In the genomic region with DNA sequence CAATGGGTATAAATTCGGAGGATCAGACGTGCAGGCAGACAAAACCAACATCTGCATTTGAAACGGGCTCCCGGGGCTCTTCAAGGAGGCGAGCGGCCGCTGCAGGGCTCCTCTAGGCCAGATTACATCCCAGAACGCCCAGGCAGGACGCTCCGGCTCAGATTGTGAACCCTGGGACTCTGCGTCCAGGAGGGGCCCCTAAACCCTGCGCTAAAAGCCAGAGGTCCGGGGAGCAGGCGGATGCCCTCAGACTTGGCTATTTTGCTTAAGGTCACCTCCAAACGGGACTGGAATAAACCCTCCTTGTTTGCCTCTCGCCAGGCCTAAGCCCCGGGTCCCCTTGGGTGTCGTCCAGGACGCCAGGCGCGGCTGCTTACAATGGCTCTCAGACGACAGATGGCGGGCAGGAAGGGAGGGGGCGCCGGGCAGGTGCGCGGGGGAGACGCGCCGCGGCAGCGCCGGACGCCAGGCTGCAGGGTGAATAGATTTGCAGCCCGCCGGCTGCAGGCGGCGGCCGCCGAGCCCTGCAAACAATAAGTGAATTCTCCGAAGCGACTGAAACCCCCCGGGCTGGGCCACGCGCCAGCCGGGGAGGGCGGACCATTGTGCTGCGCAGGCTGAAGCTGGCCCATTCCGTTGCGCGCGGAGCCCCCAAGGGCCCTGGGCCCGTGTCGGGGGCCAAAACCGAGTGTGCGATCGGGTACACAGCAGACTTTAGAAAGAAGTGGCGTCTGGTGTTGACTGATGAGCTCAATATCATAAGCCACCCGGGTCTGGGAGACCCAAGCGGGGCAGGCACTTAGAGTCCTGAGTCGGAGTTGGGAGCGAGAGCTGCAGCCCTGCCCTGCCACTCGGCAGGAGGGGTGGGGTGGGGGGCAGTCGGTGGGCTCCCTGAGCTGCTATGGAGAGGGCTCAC, we compare ENCODE assay signal across 9 cellular contexts. TPM values are rescaled to one million over a fixed set of nuclear protein-coding genes. Genes with fewer than 3 reads are reported as not detected.
DNase-seq lines count a peak whose midpoint lies in the region; ATAC-seq and TF ChIP-seq lines count a peak whose summit lies in the region.
"Had no signal": no experiment of that assay in that cellular context is flagged by ENCODE, and none has a peak within 500 bp of the region (broad histone marks: within the 10 kb centered on the region; RNA-seq: fewer than 3 reads in every experiment).

No MANE protein-coding gene starts in this region.

- H3K4me1 Mint-ChIP-seq in naive thymus-derived CD8-positive, alpha-beta T cell = peaks cover 0 to 10% (median 6%) of the 10 kb centered on the region in 4 donors

- H3K27me3 Mint-ChIP-seq in naive thymus-derived CD8-positive, alpha-beta T cell = peaks cover 26 to 90% (median 60%) of the 10 kb centered on the region in 5 donors

- H3K36me3 ChIP-seq in HUES64 (ENCODE audit: insufficient read depth, low read length) (no peaks in the 10 kb centered on the region), heart right ventricle (no peaks in the 10 kb centered on the region)

- peaks cover 0 to 25% (median 4%) of the 10 kb centered on the region in 3 donors for H3K36me3 Mint-ChIP-seq in naive thymus-derived CD8-positive, alpha-beta T cell

- peak overlapping the region in 5 of 10 donors; percentile 31 to 46 (median 39) for H3K4me3 Mint-ChIP-seq in naive thymus-derived CD8-positive, alpha-beta T cell
- H3K4me3 Mint-ChIP-seq: dendritic cell treated with granulocyte-macrophage colony-stimulating factor and Interleukin-4, amounts not matched to agents 40 ng/mL and 50 ng/mL, for 4 days had no signal

- no peak for TF ChIP-seq CTCF in heart right ventricle (IDR thresholded peaks at IDR 0.05)

- ATAC-seq in heart right ventricle = peak; percentile 70 to 83 (median 82)
- ATAC-seq in naive thymus-derived CD8-positive, alpha-beta T cell = no peak
- no peak for ATAC-seq in activated CD4-positive, CD25-positive, alpha-beta regulatory T cell treated with anti-CD3 and anti-CD28 coated beads, Interleukin-2, amount 50 U/mL, for 24 hours

- 1% methylated on average over 64 of the region's 64 CpGs for WGBS in HUES64
- 3 to 6% methylated on average over 64 of the region's 64 CpGs for WGBS in heart right ventricle, 2 donors

- no peak overlapping the region for H3K27ac Mint-ChIP-seq in naive thymus-derived CD8-positive, alpha-beta T cell
- H3K27ac Mint-ChIP-seq: dendritic cell treated with granulocyte-macrophage colony-stimulating factor and Interleukin-4, amounts not matched to agents 40 ng/mL and 50 ng/mL, for 4 days had no signal

- peaks cover 68% of the 10 kb centered on the region for H3K27me3 ChIP-seq in HUES64 (ENCODE audit: insufficient read depth, low read length)
- peaks cover 0 to 44% (median 0%) of the 10 kb centered on the region in 7 donors for H3K27me3 ChIP-seq in heart right ventricle

- peak overlapping the region; percentile 70 for H3K27ac ChIP-seq in HUES64 (ENCODE audit: low read depth, low read length)
- H3K27ac ChIP-seq in heart right ventricle = peak overlapping the region in 5 of 10 donors; percentile 10 to 51 (median 30)

- H3K9me3 Mint-ChIP-seq in naive thymus-derived CD8-positive, alpha-beta T cell = peaks cover 3 to 26% (median 14%) of the 10 kb centered on the region in 9 donors

- POLR2A ChIA-PET in naive thymus-derived CD8-positive, alpha-beta T cell (lab: Charles Lee) = no interaction called here

- peaks cover 18% of the 10 kb centered on the region for H3K9me3 ChIP-seq in HUES64 (ENCODE audit: insufficient read depth, low read depth, low read length)
- peaks cover 0 to 12% (median 0%) of the 10 kb centered on the region in 11 donors for H3K9me3 ChIP-seq in heart right ventricle

- H3K4me3 ChIP-seq in HUES64 (ENCODE audit: low read length) (peak overlapping the region; percentile 52), heart right ventricle (peak overlapping the region; percentile 41 to 59 (median 54))

- H3K9ac ChIP-seq in HUES64 (ENCODE audit: low read depth, low read length) = peak overlapping the region; percentile 75

- DNase-seq in SK-N-DZ (ENCODE audit: low spot score) = peak; percentile 80
- DNase-seq in heart right ventricle = peak; percentile 60 to 66
- DNase-seq in posterior vena cava (ENCODE audit: low spot score) = peak; percentile 79
- DNase-seq in naive thymus-derived CD8-positive, alpha-beta T cell = no peak
- DNase-seq in stimulated activated CD4-positive, alpha-beta T cell treated with anti-CD3 and anti-CD28 coated beads, Interleukin-2, amount 100 ng/mL, for 48 hours = no peak
- no peak for DNase-seq in HPDE6-E6E7 (ENCODE audit: extremely low spot score)

- peaks cover 43% of the 10 kb centered on the region for H3K4me1 ChIP-seq in HUES64 (ENCODE audit: insufficient read depth, low read length)
- H3K4me1 ChIP-seq in heart right ventricle = peaks cover 4 to 20% (median 15%) of the 10 kb centered on the region in 9 donors

- intact Hi-C loops in heart right ventricle (cut with DNase I) = loop anchor here in 1 of 10 donors (5.0 kb wide), 1 partner anchor 41 kb away; no protein-coding TSS in a partner anchor
- intact Hi-C loops in posterior vena cava (cut with DNase I) = no loop called here

RNA-seq across cellular contexts. Expression of a gene that starts 32.3 kb away (rescaled TPM):
- polyA plus RNA-seq in HUES64 (2013, experiment 1 of 2) = 32.8 TPM
- polyA plus RNA-seq in HUES64 (2013, experiment 2 of 2) = 42.5 TPM
- polyA plus RNA-seq in SK-N-DZ (2014; cell fraction: cytosol; rRNA removed) = 14.6 and 23.0 TPM in 2 replicates
- 13.4 and 17.3 TPM in 2 replicates for polyA plus RNA-seq in SK-N-DZ (2014; cell fraction: nucleus; rRNA removed)
- total RNA-seq in heart right ventricle (10 to 100 TPM; 27.8 to 96.6 (median 57.8) TPM), posterior vena cava (10 to 100 TPM; 49.9 to 56.5 TPM)
- polyA plus RNA-seq in heart right ventricle = 10 to 100 TPM; 18.7 to 19.8 TPM
- total RNA-seq in naive thymus-derived CD8-positive, alpha-beta T cell = not detected
- not detected for polyA plus RNA-seq in naive thymus-derived CD8-positive, alpha-beta T cell

Comparison
In these comparisons a context has a peak if more than half of its experiments do, and no peak if none do; other contexts are left out.
1. DNase-seq: peak in SK-N-DZ (single experiment), heart right ventricle (2 of 2) and posterior vena cava (single experiment); none in naive thymus-derived CD8-positive, alpha-beta T cell (0 of 10), stimulated activated CD4-positive, alpha-beta T cell treated with anti-CD3 and anti-CD28 coated beads, Interleukin-2, amount 100 ng/mL, for 48 hours (0 of 2) and HPDE6-E6E7 (single experiment).
2. ATAC-seq: peak in heart right ventricle (8 of 8); none in naive thymus-derived CD8-positive, alpha-beta T cell (0 of 2) and activated CD4-positive, CD25-positive, alpha-beta regulatory T cell treated with anti-CD3 and anti-CD28 coated beads, Interleukin-2, amount 50 U/mL, for 24 hours (0 of 2).
3. RNA of a gene that starts 32.3 kb away (total RNA-seq): 27.8 to 96.6 TPM in heart right ventricle and 49.9 to 56.5 TPM in posterior vena cava; not detected in naive thymus-derived CD8-positive, alpha-beta T cell; every median in the first group is over 10 times any median in the second.